ENCODE assay signal across 22 cellular contexts in the genomic region with DNA sequence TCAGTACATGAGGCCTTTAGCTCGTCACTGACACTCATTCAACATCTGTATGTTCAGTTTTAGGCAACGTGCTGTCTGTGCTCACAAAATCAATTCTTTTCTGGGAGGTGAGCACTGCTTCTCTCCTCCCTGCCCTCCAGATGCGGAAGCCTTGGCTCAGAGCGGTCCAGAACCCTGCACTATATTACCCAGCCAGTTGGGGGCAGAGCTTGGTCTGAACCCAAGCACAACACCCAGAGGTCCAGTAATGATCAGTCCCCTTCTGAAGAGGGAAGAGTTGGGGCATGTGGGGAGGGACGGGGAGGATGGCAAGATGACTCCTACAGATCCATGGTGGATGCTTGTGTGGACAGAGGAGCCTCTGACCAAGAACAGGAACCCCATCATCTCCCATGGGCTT. TPM values are rescaled to one million over a fixed set of nuclear protein-coding genes. Genes with fewer than 3 reads are reported as not detected.
"Had no signal": no experiment of that assay in that cellular context is flagged by ENCODE, and none has a peak within 500 bp of the region (broad histone marks: within the 10 kb centered on the region; RNA-seq: fewer than 3 reads in every experiment).

No MANE protein-coding gene starts in this region.

- H3K27ac ChIP-seq: coronary artery, esophagus muscularis mucosa, prostate gland, suprapubic skin had no signal

- H3K4me1 ChIP-seq: esophagus muscularis mucosa, prostate gland, suprapubic skin had no signal

- ATAC-seq: activated CD8-positive, alpha-beta T cell treated with anti-CD3 and anti-CD28 coated beads, Interleukin-2, amount 10 ng/mL, durations not matched to agents 7 days and 5 days; right cardiac atrium had no signal

- H3K9me3 ChIP-seq: prostate gland, suprapubic skin had no signal

- DNase-seq: activated CD4-positive, alpha-beta T cell treated with anti-CD3 and anti-CD28 coated beads for 48 hours; activated CD8-positive, alpha-beta memory T cell treated with anti-CD3 and anti-CD28 coated beads, Interleukin-2, amount 50 U/mL, for 4 hours; activated CD8-positive, alpha-beta T cell treated with anti-CD3 and anti-CD28 coated beads, Interleukin-2, amount 10 ng/mL, durations not matched to agents 7 days and 5 days; activated naive CD4-positive, alpha-beta T cell; activated naive CD8-positive, alpha-beta T cell treated with anti-CD3 and anti-CD28 coated beads, Interleukin-2, amount 10 ng/mL, durations not matched to agents 7 days and 5 days; activated T-cell treated with anti-CD3 and anti-CD28 coated beads, Interleukin-2, amount 50 U/mL, for 48 hours; hippocampal formation; kidney glomerular epithelial cell; nephron progenitor cell; right cardiac atrium; small intestine; stimulated activated CD4-positive, alpha-beta T cell treated with anti-CD3 and anti-CD28 coated beads, Interleukin-4, amount 100 ng/mL, for 4 hours; stimulated activated CD8-positive, alpha-beta memory T cell treated with anti-CD3 and anti-CD28 coated beads, Interleukin-4, amount 100 ng/mL, for 48 hours; stimulated activated naive CD4-positive, alpha-beta T cell treated with Interleukin-2 at 50 U/mL for 16 hours; trophoblast cell had no signal

- FAIRE-seq: small intestine had no signal

- H3K36me3 ChIP-seq: esophagus muscularis mucosa, prostate gland, suprapubic skin had no signal

- H3K4me3 ChIP-seq: coronary artery, esophagus muscularis mucosa, prostate gland, suprapubic skin had no signal

RNA-seq across cellular contexts. Expression of a gene that starts 5.6 kb away (rescaled TPM):
- total RNA-seq: activated CD8-positive, alpha-beta T cell treated with anti-CD3 and anti-CD28 coated beads, Interleukin-2, amount 10 ng/mL, durations not matched to agents 7 days and 5 days; activated naive CD8-positive, alpha-beta T cell treated with anti-CD3 and anti-CD28 coated beads, Interleukin-2, amount 10 ng/mL, durations not matched to agents 7 days and 5 days; fibroblast of villous mesenchyme; lower leg skin; right cardiac atrium; T-helper 1 cell treated with Interleukin-12 subunit alpha and Interleukin-12 subunit beta and Interleukin-4 antibody, amounts not matched to agents 30 ng/mL and 1 ng/mL, for 36 hours had no signal
